1 cellular context compared by ENCODE assay signal in the genomic region with DNA sequence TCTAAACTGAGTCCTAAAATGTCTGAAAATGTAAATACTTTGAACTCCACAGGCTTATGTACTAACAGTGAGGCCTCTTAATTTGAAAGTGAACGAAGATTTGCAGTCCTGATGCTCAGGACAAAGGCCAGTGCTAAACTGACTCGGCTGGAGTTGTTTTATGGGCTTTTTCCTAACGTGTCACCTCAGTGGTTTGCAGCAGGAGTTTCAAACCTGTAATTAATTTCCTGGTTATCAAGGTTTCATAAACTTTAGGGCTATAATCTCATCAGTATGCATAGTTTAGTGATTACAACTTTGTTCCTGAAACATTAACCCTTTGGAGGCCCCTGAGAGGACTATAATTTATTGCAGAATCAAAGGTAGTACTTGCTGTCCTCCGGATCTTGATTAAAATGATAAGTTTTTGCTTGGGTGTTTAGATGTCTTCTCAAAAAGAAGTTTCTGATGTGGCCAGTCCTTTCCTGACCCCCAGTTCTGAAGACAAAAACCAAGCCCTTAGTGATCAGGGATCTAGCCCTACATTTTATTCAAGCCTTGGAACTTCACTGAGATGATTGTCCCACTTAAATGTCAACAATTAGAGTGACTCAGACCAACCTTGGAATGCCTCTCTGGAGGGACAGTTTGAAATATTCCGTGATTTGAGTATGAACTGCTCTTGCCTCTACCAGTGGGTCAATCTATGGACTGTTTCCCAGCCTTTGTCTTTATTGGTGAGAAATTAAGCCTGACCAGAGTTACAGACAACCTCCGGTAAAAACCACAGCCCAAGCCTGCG.
TF ChIP-seq lines count a peak whose summit lies in the region.

No MANE protein-coding gene starts in this region.

TF ChIP-seq in SK-N-SH treated with all-trans-retinoic acid at 6 μM for 48 hours, 23 proteins besides CTCF, POLR2A, EP300 and RAD21 (continued from another document):
- no peak for TF ChIP-seq ZFP3 (CRISPR knock-in tag; IDR thresholded peaks at IDR 0.05)
